12 cellular contexts compared by ENCODE assay signal in the genomic region with DNA sequence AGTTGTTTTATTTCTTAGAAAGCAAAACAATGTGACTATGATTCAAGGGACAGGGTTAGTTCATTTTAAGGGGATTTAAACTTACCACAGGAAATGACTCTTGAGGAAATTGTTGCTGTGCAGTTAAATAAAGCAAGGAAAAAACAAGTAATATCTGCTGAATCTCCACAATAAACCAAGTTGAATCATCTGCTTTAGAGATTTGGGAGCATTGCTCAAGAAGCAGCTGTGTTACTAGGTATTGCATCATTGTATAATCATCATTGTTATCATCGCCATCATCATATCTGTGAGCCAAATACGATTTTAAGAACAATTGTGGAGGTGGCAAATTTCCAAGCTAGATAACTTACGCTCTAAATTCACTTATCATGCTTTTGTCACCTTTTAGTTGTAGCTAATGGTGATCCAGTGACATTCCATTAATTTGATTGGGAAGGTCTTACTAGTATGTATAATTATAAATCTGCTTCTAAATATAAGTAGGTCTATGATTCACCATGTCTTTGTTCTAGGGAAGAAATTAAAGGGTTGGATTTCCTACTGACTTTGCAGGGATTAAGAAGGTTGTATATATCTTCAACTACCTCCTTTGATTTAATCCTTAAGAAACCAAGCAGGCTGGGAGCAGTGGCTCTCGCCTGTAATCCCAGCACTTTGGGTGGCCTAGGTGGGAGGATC. TPM values are rescaled to one million over a fixed set of nuclear protein-coding genes. Genes with fewer than 3 reads are reported as not detected.
A peak's percentile ranks its signal among the peaks of the same experiment; 100 is the strongest.
DNase-seq lines count a peak whose midpoint lies in the region; ATAC-seq and TF ChIP-seq lines count a peak whose summit lies in the region.
"Had no signal": no experiment of that assay in that cellular context is flagged by ENCODE, and none has a peak within 500 bp of the region (broad histone marks: within the 10 kb centered on the region; RNA-seq: fewer than 3 reads in every experiment).

No MANE protein-coding gene starts in this region.

- H3K4me1 ChIP-seq in left lung (peaks cover 3 to 14% of the 10 kb centered on the region in 2 donors), adrenal gland (replicated peaks in 1 of 2) (no peaks in the 10 kb centered on the region)
- H3K4me1 ChIP-seq: thyroid gland had no signal

- TF ChIP-seq CTCF in BJ (IDR thresholded peaks at IDR 0.05; ENCODE audit: insufficient read depth, low read depth, low read length) (no peak), left lung (IDR thresholded peaks at IDR 0.05) (no peak), adrenal gland (IDR thresholded peaks at IDR 0.05) (no peak)

- H3K36me3 ChIP-seq in BJ (ENCODE audit: control insufficient read depth, insufficient read depth, low read length): no peaks in the 10 kb centered on the region
- no peaks in the 10 kb centered on the region for H3K36me3 ChIP-seq in left lung
- H3K36me3 ChIP-seq in adrenal gland (replicated peaks in 1 of 2): no peaks in the 10 kb centered on the region
- H3K36me3 ChIP-seq: thyroid gland had no signal

- H3K27ac ChIP-seq in left lung (no peak overlapping the region), adrenal gland (no peak overlapping the region)
- H3K27ac ChIP-seq: thyroid gland had no signal

- TF ChIP-seq RAD21 in Ishikawa (IDR thresholded peaks at IDR 0.05; ENCODE audit: low read depth): no peak

- DNase-seq in BJ (ENCODE audit: low read depth) (peak; percentile 98), amniotic stem cell (lab: John Stamatoyannopoulos, UW) (peak; percentile 76), left lung (no peak), adrenal gland (no peak), medulla oblongata (ENCODE audit: extremely low spot score) (no peak)
- DNase-seq: glutamatergic neuron, NCI-H2081 treated with DMSO at 0.1 percent for 48 hours had no signal

- 36 to 49% (median 39%) methylated on average over 4 of the region's 4 CpGs for WGBS in adrenal gland, 4 donors

- ATAC-seq in left lung (peak; percentile 56), HG03521 (IDR thresholded peaks at IDR 0.05; ENCODE audit: unreplicated experiment) (no peak), HG02852 (IDR thresholded peaks at IDR 0.05; ENCODE audit: unreplicated experiment) (no peak)

- H3K27me3 ChIP-seq in BJ (ENCODE audit: control insufficient read depth, insufficient read depth, low read length) (peaks cover 2% of the 10 kb centered on the region), left lung (peaks cover 0 to 31% of the 10 kb centered on the region in 2 donors), adrenal gland (peaks cover 8% of the 10 kb centered on the region)
- H3K27me3 ChIP-seq: thyroid gland had no signal

- TF ChIP-seq EP300 in Ishikawa (IDR thresholded peaks at IDR 0.05; ENCODE audit: borderline replicate concordance): no peak

- H3K4me3 ChIP-seq in BJ (ENCODE audit: low read depth, low read length): no peak overlapping the region
- H3K4me3 ChIP-seq in left lung: no peak overlapping the region
- H3K4me3 ChIP-seq in adrenal gland: no peak overlapping the region
- H3K4me3 ChIP-seq: thyroid gland had no signal

- POLR2A ChIA-PET in BJ (lab: Charles Lee): interaction anchor here (0.6 kb wide), 1 partner anchor 399 kb away, joined by 10 read pairs; no protein-coding TSS in a partner anchor

- TF ChIP-seq POLR2A in adrenal gland (IDR thresholded peaks at IDR 0.05): no peak

- CTCF ChIA-PET in BJ (lab: Yijun Ruan, JAX): interaction anchor here (0.7 to 2.2 kb wide), 3 partner anchors 20 to 94 kb away, joined by 3 to 10 read pairs (median 5); a partner anchor contains a TSS

- H3K9me3 ChIP-seq in left lung (no peaks in the 10 kb centered on the region), adrenal gland (replicated peaks in 1 of 3) (no peaks in the 10 kb centered on the region)
- H3K9me3 ChIP-seq: thyroid gland had no signal

- intact Hi-C loops in left lung (cut with DNase I) (no loop called here), adrenal gland (cut with DNase I) (no loop called here)

TF ChIP-seq in Ishikawa, 13 proteins besides CTCF, POLR2A, EP300 and RAD21:
- TF ChIP-seq EGR1 (IDR thresholded peaks at IDR 0.05) (no peak), CEBPB (IDR thresholded peaks at IDR 0.05) (0 out of 2 replicates have a peak, but pooled peaks have one; percentile 26)

RNA-seq across cellular contexts. Expression of a gene that starts 19.9 kb away (rescaled TPM):
- polyA plus RNA-seq in BJ (2011; rRNA removed) (0.16 and 0.29 TPM in 2 replicates), adrenal gland (not detected)
- polyA minus RNA-seq in BJ (2011; rRNA and poly(A)+ RNA removed): not detected in 2 replicates
- total RNA-seq in left lung (under 1 TPM; 0.55 to 0.71 TPM), adrenal gland (not detected)
- total RNA-seq: skeletal muscle tissue, thyroid gland had no signal

RNA-seq across cellular contexts. Expression of a gene that starts 35.7 kb away (rescaled TPM):
- not detected in 2 replicates for polyA plus RNA-seq in BJ (2011; rRNA removed)
- polyA minus RNA-seq in BJ (2011; rRNA and poly(A)+ RNA removed): not detected in 2 replicates
- 1 to 10 TPM in 1 of 2 donors, under 1 TPM in 1; 0.41 to 4.6 TPM for total RNA-seq in left lung
- total RNA-seq in adrenal gland: under 1 TPM in 3 of 8 donors, not detected in 5; 0.08 to 0.34 (median 0.23) TPM
- polyA plus RNA-seq in adrenal gland: 1 to 10 TPM in 1 of 3 donors, not detected in 2; 1.4 TPM

RNA-seq across cellular contexts. Expression of a gene that starts 37.5 kb away (rescaled TPM):
- polyA plus RNA-seq in BJ (2011; rRNA removed) (233 and 349 TPM in 2 replicates), adrenal gland (under 1 TPM in 1 of 3 donors, not detected in 2; 0.07 TPM)
- polyA minus RNA-seq in BJ (2011; rRNA and poly(A)+ RNA removed): 46.4 and 54.8 TPM in 2 replicates
- total RNA-seq in left lung (1 to 10 TPM; 1.8 to 9.5 TPM), adrenal gland (not detected)
- total RNA-seq: thyroid gland had no signal

RNA-seq across cellular contexts. Expression of a gene that starts 54.9 kb away (rescaled TPM):
- polyA plus RNA-seq in BJ (2011; rRNA removed) (not detected in 2 replicates), adrenal gland (not detected)
- polyA minus RNA-seq in BJ (2011; rRNA and poly(A)+ RNA removed): not detected in 2 replicates
- total RNA-seq in left lung (not detected), adrenal gland (not detected)
- total RNA-seq: skeletal muscle tissue had no signal

Comparison
In these comparisons a context has a peak if more than half of its experiments do, and no peak if none do; other contexts are left out.
1. DNase-seq: peak in BJ (single experiment) and amniotic stem cell (single experiment); none in left lung (0 of 2), adrenal gland (0 of 7) and medulla oblongata (single experiment).